24 cellular contexts compared by ENCODE assay signal in the genomic region with DNA sequence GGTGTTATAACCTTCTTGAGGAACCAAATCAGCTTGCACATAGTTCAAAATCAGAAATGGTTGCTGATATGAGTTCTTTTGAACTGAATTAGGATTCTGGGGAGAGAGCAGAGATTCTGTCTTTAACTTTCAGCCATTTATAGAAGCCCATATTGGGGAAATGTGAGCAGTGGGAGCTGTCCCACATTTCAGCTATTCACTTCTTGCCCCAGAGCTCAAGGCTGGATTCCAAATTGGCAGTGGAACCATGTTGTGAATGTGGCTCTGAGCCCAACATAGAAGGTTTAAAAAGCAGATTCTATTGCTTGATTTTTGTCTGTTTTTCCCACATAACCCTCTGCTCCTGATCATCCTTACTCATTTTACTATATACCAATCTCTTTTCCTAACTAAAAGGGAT.
DNase-seq lines count a peak whose midpoint lies in the region; ATAC-seq and TF ChIP-seq lines count a peak whose summit lies in the region.
"Had no signal": no experiment of that assay in that cellular context is flagged by ENCODE, and none has a peak within 500 bp of the region (broad histone marks: within the 10 kb centered on the region; RNA-seq: fewer than 3 reads in every experiment).

No MANE protein-coding gene starts in this region.

- H3K36me3 Mint-ChIP-seq in neural crest cell (ENCODE audit: low read depth) = no peaks in the 10 kb centered on the region
- no peaks in the 10 kb centered on the region for H3K36me3 Mint-ChIP-seq in type B pancreatic cell
- H3K36me3 Mint-ChIP-seq: natural killer cell treated with Interleukin-12 subunit alpha and Interleukin-12 subunit beta and Interleukin-15 and Interleukin-18, amount 100 ng/mL, for 72 hours had no signal

- H3K9me3 Mint-ChIP-seq in neural crest cell (no peaks in the 10 kb centered on the region), type B pancreatic cell (no peaks in the 10 kb centered on the region)
- H3K9me3 Mint-ChIP-seq: HFFc6; natural killer cell treated with Interleukin-12 subunit alpha and Interleukin-12 subunit beta and Interleukin-15 and Interleukin-18, amount 100 ng/mL, for 72 hours had no signal

- H3K4me1 Mint-ChIP-seq in neural crest cell (peaks cover 52% of the 10 kb centered on the region), type B pancreatic cell (ENCODE audit: unreplicated experiment) (peaks cover 9% of the 10 kb centered on the region)

- H3K27ac Mint-ChIP-seq in neural crest cell (ENCODE audit: unreplicated experiment) = no peak overlapping the region
- no peak overlapping the region for H3K27ac Mint-ChIP-seq in type B pancreatic cell
- H3K27ac Mint-ChIP-seq: activated CD8-positive, alpha-beta T cell treated with anti-CD3 and anti-CD28 coated beads, Interleukin-2, amount 10 ng/mL, durations not matched to agents 7 days and 5 days; HFFc6; natural killer cell treated with Interleukin-12 subunit alpha and Interleukin-12 subunit beta and Interleukin-15 and Interleukin-18, amount 100 ng/mL, for 72 hours had no signal

- DNase-seq in Ammon's horn (ENCODE audit: low spot score) (peak; percentile 49), fibroblast of mammary gland (ENCODE audit: low read depth) (peak; percentile 8), neural crest cell (ENCODE audit: low read depth, low spot score) (no peak), NCI-H2107 (lab: John Stamatoyannopoulos, UW) (no peak), type B pancreatic cell (ENCODE audit: extremely low spot score, unreplicated experiment) (no peak), KG1 (lab: John Stamatoyannopoulos, UW) (no peak)
- DNase-seq: activated CD4-positive, CD25-positive, alpha-beta regulatory T cell treated with anti-CD3 and anti-CD28 coated beads, Interleukin-2, amount 50 U/mL, for 72 hours; activated CD8-positive, alpha-beta T cell treated with anti-CD3 and anti-CD28 coated beads, Interleukin-2, amount 10 ng/mL, durations not matched to agents 7 days and 5 days; activated T-cell treated with anti-CD3 and anti-CD28 coated beads, Interleukin-2, amount 50 U/mL, for 1 hour; colonic mucosa; COR-L47; foreskin keratinocyte; HFFc6; NCI-H1436 treated with DMSO at 0.1 percent for 48 hours; NCI-H774; stimulated activated CD4-positive, alpha-beta T cell treated with anti-CD3 and anti-CD28 coated beads, Interleukin-2, amount 100 ng/mL, for 48 hours; stimulated activated naive CD8-positive, alpha-beta T cell treated with anti-CD3 and anti-CD28 coated beads, Interleukin-15, Interleukin-2, amounts not matched to agents 100 U/mL and 50 U/mL, for 24 hours; tibial artery had no signal

- H3K27me3 Mint-ChIP-seq in neural crest cell (ENCODE audit: low read depth) = no peaks in the 10 kb centered on the region
- no peaks in the 10 kb centered on the region for H3K27me3 Mint-ChIP-seq in type B pancreatic cell
- H3K27me3 Mint-ChIP-seq: natural killer cell treated with Interleukin-12 subunit alpha and Interleukin-12 subunit beta and Interleukin-15 and Interleukin-18, amount 100 ng/mL, for 72 hours had no signal

- no peak for ATAC-seq in GM18858 (IDR thresholded peaks at IDR 0.05; ENCODE audit: unreplicated experiment)
- ATAC-seq: activated CD8-positive, alpha-beta T cell treated with anti-CD3 and anti-CD28 coated beads, Interleukin-2, amount 10 ng/mL, durations not matched to agents 7 days and 5 days; foreskin keratinocyte; HepG2; natural killer cell treated with Interleukin-12 subunit alpha and Interleukin-12 subunit beta and Interleukin-15 and Interleukin-18, amount 100 ng/mL, for 72 hours; Right ventricle myocardium inferior; stimulated activated naive CD8-positive, alpha-beta T cell treated with anti-CD3 and anti-CD28 coated beads, Interleukin-15, Interleukin-2, amounts not matched to agents 100 U/mL and 50 U/mL, for 24 hours had no signal

- TF ChIP-seq CTCF in fibroblast of mammary gland (conservative IDR thresholded peaks at IDR 0.05; ENCODE audit: control insufficient read depth, insufficient read depth, low read depth, low read length) = no peak
- TF ChIP-seq CTCF in neural crest cell (conservative IDR thresholded peaks at IDR 0.05) = no peak
- TF ChIP-seq CTCF in type B pancreatic cell (conservative IDR thresholded peaks at IDR 0.05) = no peak

- peak overlapping the region; percentile 77 for H3K4me3 Mint-ChIP-seq in neural crest cell
- H3K4me3 Mint-ChIP-seq in type B pancreatic cell = no peak overlapping the region
- H3K4me3 Mint-ChIP-seq: activated CD8-positive, alpha-beta T cell treated with anti-CD3 and anti-CD28 coated beads, Interleukin-2, amount 10 ng/mL, durations not matched to agents 7 days and 5 days; HFFc6; natural killer cell treated with Interleukin-12 subunit alpha and Interleukin-12 subunit beta and Interleukin-15 and Interleukin-18, amount 100 ng/mL, for 72 hours had no signal

- no peak overlapping the region for H3K4me3 ChIP-seq in fibroblast of mammary gland (ENCODE audit: control insufficient read depth, low read depth, low read length)
- H3K4me3 ChIP-seq: colonic mucosa, skin epidermis, tibial artery had no signal

TF ChIP-seq in PFSK-1, 5 proteins besides CTCF, POLR2A, EP300 and RAD21:
- TF ChIP-seq SIN3A (IDR thresholded peaks at IDR 0.05; ENCODE audit: borderline replicate concordance, insufficient read depth, low read length) (no peak), TAF1 (IDR thresholded peaks at IDR 0.05; ENCODE audit: borderline replicate concordance, insufficient read depth, low read length) (no peak), POLR2AphosphoS5 (IDR thresholded peaks at IDR 0.05; ENCODE audit: low read depth, low read length) (no peak)
- TF ChIP-seq, protein P1, sequence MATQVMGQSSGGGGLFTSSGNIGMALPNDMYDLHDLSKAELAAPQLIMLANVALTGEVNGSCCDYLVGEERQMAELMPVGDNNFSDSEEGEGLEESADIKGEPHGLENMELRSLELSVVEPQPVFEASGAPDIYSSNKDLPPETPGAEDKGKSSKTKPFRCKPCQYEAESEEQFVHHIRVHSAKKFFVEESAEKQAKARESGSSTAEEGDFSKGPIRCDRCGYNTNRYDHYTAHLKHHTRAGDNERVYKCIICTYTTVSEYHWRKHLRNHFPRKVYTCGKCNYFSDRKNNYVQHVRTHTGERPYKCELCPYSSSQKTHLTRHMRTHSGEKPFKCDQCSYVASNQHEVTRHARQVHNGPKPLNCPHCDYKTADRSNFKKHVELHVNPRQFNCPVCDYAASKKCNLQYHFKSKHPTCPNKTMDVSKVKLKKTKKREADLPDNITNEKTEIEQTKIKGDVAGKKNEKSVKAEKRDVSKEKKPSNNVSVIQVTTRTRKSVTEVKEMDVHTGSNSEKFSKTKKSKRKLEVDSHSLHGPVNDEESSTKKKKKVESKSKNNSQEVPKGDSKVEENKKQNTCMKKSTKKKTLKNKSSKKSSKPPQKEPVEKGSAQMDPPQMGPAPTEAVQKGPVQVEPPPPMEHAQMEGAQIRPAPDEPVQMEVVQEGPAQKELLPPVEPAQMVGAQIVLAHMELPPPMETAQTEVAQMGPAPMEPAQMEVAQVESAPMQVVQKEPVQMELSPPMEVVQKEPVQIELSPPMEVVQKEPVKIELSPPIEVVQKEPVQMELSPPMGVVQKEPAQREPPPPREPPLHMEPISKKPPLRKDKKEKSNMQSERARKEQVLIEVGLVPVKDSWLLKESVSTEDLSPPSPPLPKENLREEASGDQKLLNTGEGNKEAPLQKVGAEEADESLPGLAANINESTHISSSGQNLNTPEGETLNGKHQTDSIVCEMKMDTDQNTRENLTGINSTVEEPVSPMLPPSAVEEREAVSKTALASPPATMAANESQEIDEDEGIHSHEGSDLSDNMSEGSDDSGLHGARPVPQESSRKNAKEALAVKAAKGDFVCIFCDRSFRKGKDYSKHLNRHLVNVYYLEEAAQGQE (IDR thresholded peaks at IDR 0.05; ENCODE audit: insufficient read depth in 1 of 2, low read depth in 2 of 2, low read length in 2 of 2) = peak; percentile 73 to 88

Comparison
In these comparisons a context has a peak if more than half of its experiments do, and no peak if none do; other contexts are left out.
1. DNase-seq: peak in Ammon's horn (single experiment) and fibroblast of mammary gland (single experiment); none in neural crest cell (single experiment), NCI-H2107 (single experiment), type B pancreatic cell (single experiment) and KG1 (single experiment).